ENCODE assay signal across 24 cellular contexts in the genomic region with DNA sequence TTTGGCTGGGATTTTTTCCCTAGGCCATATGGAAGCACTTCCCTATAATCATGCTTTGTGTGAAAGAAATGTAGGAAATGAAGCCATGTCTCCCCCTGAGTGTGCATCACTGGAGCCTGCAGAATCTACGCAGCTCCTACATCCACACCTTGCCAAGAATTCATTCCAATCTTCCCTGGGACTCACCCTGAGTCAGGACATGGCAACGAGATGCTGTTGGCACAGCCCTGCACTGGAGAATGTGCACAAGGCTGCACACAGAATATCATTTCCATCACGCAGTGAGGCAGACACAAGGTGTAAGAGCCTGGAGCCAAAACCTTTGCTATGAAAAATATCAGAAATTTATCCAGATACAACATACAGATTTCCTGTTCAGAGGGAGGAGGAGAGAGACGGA.
DNase-seq lines count a peak whose midpoint lies in the region; ATAC-seq and TF ChIP-seq lines count a peak whose summit lies in the region.
"Had no signal": no experiment of that assay in that cellular context is flagged by ENCODE, and none has a peak within 500 bp of the region (broad histone marks: within the 10 kb centered on the region; RNA-seq: fewer than 3 reads in every experiment).

No MANE protein-coding gene starts in this region.

- DNase-seq in DMS 273 (lab: John Stamatoyannopoulos, UW; ENCODE audit: unreplicated experiment) = peak; percentile 2
- no peak for DNase-seq in DMS 273 treated with DMSO at 0.1 percent for 48 hours (lab: John Stamatoyannopoulos, UW)
- DNase-seq in epithelial cell of esophagus (ENCODE audit: low read depth) = peak; percentile 34
- DNase-seq in right cardiac atrium = peak; percentile 58 to 77 (median 69)
- DNase-seq in aorta = peak; percentile 67 to 83
- DNase-seq in NCI-H510A (lab: John Stamatoyannopoulos, UW) = no peak
- no peak for DNase-seq in hepatic stellate cell (ENCODE audit: low spot score)
- DNase-seq: activated CD8-positive, alpha-beta T cell treated with anti-CD3 and anti-CD28 coated beads, Interleukin-2, amount 10 ng/mL, durations not matched to agents 7 days and 5 days; CD4-positive, CD25-positive, alpha-beta regulatory T cell; DND-41; foreskin melanocyte; mesenchymal stem cell; NCI-H1048; NCI-H2171; stimulated activated CD4-positive, alpha-beta T cell treated with anti-CD3 and anti-CD28 coated beads, Interleukin-2, amount 100 ng/mL, for 24 hours; thyroid gland had no signal

- ATAC-seq in right cardiac atrium = peak; percentile 74 to 77
- peak; percentile 33 for ATAC-seq in aorta (ENCODE audit: low FRiP score)
- ATAC-seq in stimulated activated memory B cell treated with anti-CD40 and anti-IgM and Interleukin-4, amounts not matched to agents 10 μg/mL and 1 μg/mL and 100 μg/mL, for 72 hours = no peak
- ATAC-seq: activated CD8-positive, alpha-beta T cell treated with anti-CD3 and anti-CD28 coated beads, Interleukin-2, amount 10 ng/mL, durations not matched to agents 7 days and 5 days had no signal

- H3K27me3 ChIP-seq in right cardiac atrium (ENCODE audit: control insufficient read depth, insufficient read depth) (no peaks in the 10 kb centered on the region), aorta (ENCODE audit: control insufficient read depth in 1 of 2, insufficient read depth in 2 of 2, low read length in 1 of 2) (no peaks in the 10 kb centered on the region)
- H3K27me3 ChIP-seq: thyroid gland had no signal

- H3K27ac Mint-ChIP-seq in stimulated activated memory B cell treated with anti-CD40 and anti-IgM and Interleukin-4, amounts not matched to agents 10 μg/mL and 1 μg/mL and 100 μg/mL, for 72 hours = no peak overlapping the region
- H3K27ac Mint-ChIP-seq: activated CD8-positive, alpha-beta T cell treated with anti-CD3 and anti-CD28 coated beads, Interleukin-2, amount 10 ng/mL, durations not matched to agents 7 days and 5 days; activated T-helper 1 cell treated with anti-CD3 and anti-CD28 coated beads, Interleukin-12 subunit alpha, Interleukin-12 subunit beta, Interleukin-2, Interleukin-4 antibody, amounts not matched to agents 30 ng/mL and 10 ng/mL and 1 ng/mL, durations not matched to agents 14 hours and 24 hours and 36 hours; CD4-positive, CD25-positive, alpha-beta regulatory T cell; dendritic cell treated with granulocyte-macrophage colony-stimulating factor and Interleukin-4, amounts not matched to agents 40 ng/mL and 50 ng/mL, for 4 days; IgD-negative memory B cell had no signal

- H3K4me1 Mint-ChIP-seq in stimulated activated memory B cell treated with anti-CD40 and anti-IgM and Interleukin-4, amounts not matched to agents 10 μg/mL and 1 μg/mL and 100 μg/mL, for 72 hours = no peaks in the 10 kb centered on the region
- H3K4me1 Mint-ChIP-seq: CD4-positive, CD25-positive, alpha-beta regulatory T cell; IgD-negative memory B cell; neural crest cell had no signal

- H3K9me3 Mint-ChIP-seq in stimulated activated memory B cell treated with anti-CD40 and anti-IgM and Interleukin-4, amounts not matched to agents 10 μg/mL and 1 μg/mL and 100 μg/mL, for 72 hours = no peaks in the 10 kb centered on the region
- H3K9me3 Mint-ChIP-seq: activated T-helper 1 cell treated with anti-CD3 and anti-CD28 coated beads, Interleukin-12 subunit alpha, Interleukin-12 subunit beta, Interleukin-2, Interleukin-4 antibody, amounts not matched to agents 30 ng/mL and 10 ng/mL and 1 ng/mL, durations not matched to agents 14 hours and 24 hours and 36 hours; dendritic cell treated with granulocyte-macrophage colony-stimulating factor and Interleukin-4, amounts not matched to agents 40 ng/mL and 50 ng/mL, for 4 days; neural crest cell had no signal

- H3K9me3 ChIP-seq in right cardiac atrium (ENCODE audit: control insufficient read depth, low read length) = no peaks in the 10 kb centered on the region
- H3K9me3 ChIP-seq in aorta (ENCODE audit: control insufficient read depth, low read length) = no peaks in the 10 kb centered on the region
- H3K9me3 ChIP-seq: HAP-1, thyroid gland had no signal

- H3K36me3 ChIP-seq in aorta (ENCODE audit: control insufficient read depth in 1 of 2, insufficient read depth in 2 of 2, low read length in 1 of 2) = no peaks in the 10 kb centered on the region
- H3K36me3 ChIP-seq: HAP-1, thyroid gland had no signal

- no peaks in the 10 kb centered on the region for H3K36me3 Mint-ChIP-seq in stimulated activated memory B cell treated with anti-CD40 and anti-IgM and Interleukin-4, amounts not matched to agents 10 μg/mL and 1 μg/mL and 100 μg/mL, for 72 hours
- H3K36me3 Mint-ChIP-seq: CD4-positive, CD25-positive, alpha-beta regulatory T cell had no signal

- H3K4me3 Mint-ChIP-seq in stimulated activated memory B cell treated with anti-CD40 and anti-IgM and Interleukin-4, amounts not matched to agents 10 μg/mL and 1 μg/mL and 100 μg/mL, for 72 hours = no peak overlapping the region
- H3K4me3 Mint-ChIP-seq: activated CD8-positive, alpha-beta T cell treated with anti-CD3 and anti-CD28 coated beads, Interleukin-2, amount 10 ng/mL, durations not matched to agents 7 days and 5 days; activated T-helper 1 cell treated with anti-CD3 and anti-CD28 coated beads, Interleukin-12 subunit alpha, Interleukin-12 subunit beta, Interleukin-2, Interleukin-4 antibody, amounts not matched to agents 30 ng/mL and 10 ng/mL and 1 ng/mL, durations not matched to agents 14 hours and 24 hours and 36 hours; CD4-positive, CD25-positive, alpha-beta regulatory T cell; dendritic cell treated with granulocyte-macrophage colony-stimulating factor and Interleukin-4, amounts not matched to agents 40 ng/mL and 50 ng/mL, for 4 days; IgD-negative memory B cell; neural crest cell had no signal

- H3K4me3 ChIP-seq in epithelial cell of esophagus (ENCODE audit: low read length) (no peak overlapping the region), right cardiac atrium (ENCODE audit: low read length) (no peak overlapping the region), aorta (ENCODE audit: low read length in 2 of 2) (no peak overlapping the region)
- H3K4me3 ChIP-seq: HAP-1, thyroid gland had no signal

- WGBS in right cardiac atrium = 37% methylated on average over 4 of the region's 4 CpGs
- WGBS in aorta, 2 donors = 3 to 9% methylated on average over 4 of the region's 4 CpGs

- no peak for TF ChIP-seq CTCF in epithelial cell of esophagus (IDR thresholded peaks at IDR 0.05; ENCODE audit: insufficient read depth, low read depth, low read length, missing control alignments)

- intact Hi-C loops in right cardiac atrium (cut with DNase I) = loop anchor here in 1 of 4 donors (5.0 kb wide), 1 partner anchor 191 kb away; the partner anchor contains the start of gene ADAMTSL3
- intact Hi-C loops in aorta (cut with DNase I) = loop anchor here in 1 of 2 donors (5.0 kb wide), 1 partner anchor 271 kb away; no protein-coding TSS in a partner anchor

- H3K4me1 ChIP-seq in right cardiac atrium (ENCODE audit: control insufficient read depth, insufficient read depth, low read length) (peaks cover 12% of the 10 kb centered on the region), aorta (ENCODE audit: control insufficient read depth in 1 of 2, insufficient read depth in 2 of 2, low read length in 2 of 2) (no peaks in the 10 kb centered on the region)
- H3K4me1 ChIP-seq: HAP-1, thyroid gland had no signal

- no peaks in the 10 kb centered on the region for H3K27me3 Mint-ChIP-seq in stimulated activated memory B cell treated with anti-CD40 and anti-IgM and Interleukin-4, amounts not matched to agents 10 μg/mL and 1 μg/mL and 100 μg/mL, for 72 hours
- H3K27me3 Mint-ChIP-seq: dendritic cell treated with granulocyte-macrophage colony-stimulating factor and Interleukin-4, amounts not matched to agents 40 ng/mL and 50 ng/mL, for 4 days; IgD-negative memory B cell had no signal

- H3K27ac ChIP-seq in right cardiac atrium (ENCODE audit: low read length) (peak overlapping the region; percentile 20), aorta (ENCODE audit: low read depth in 1 of 2, low read length in 2 of 2) (peak overlapping the region in 1 of 2 donors; percentile 40)
- H3K27ac ChIP-seq: 22Rv1, thyroid gland, VCaP had no signal

Comparison
In these comparisons a context has a peak if more than half of its experiments do, and no peak if none do; other contexts are left out.
1. DNase-seq: peak in DMS 273 (single experiment), epithelial cell of esophagus (single experiment), right cardiac atrium (3 of 3) and aorta (2 of 2); none in DMS 273 treated with DMSO at 0.1 percent for 48 hours (single experiment), NCI-H510A (single experiment) and hepatic stellate cell (single experiment).